ENCODE assay signal across 7 cellular contexts in the genomic region with DNA sequence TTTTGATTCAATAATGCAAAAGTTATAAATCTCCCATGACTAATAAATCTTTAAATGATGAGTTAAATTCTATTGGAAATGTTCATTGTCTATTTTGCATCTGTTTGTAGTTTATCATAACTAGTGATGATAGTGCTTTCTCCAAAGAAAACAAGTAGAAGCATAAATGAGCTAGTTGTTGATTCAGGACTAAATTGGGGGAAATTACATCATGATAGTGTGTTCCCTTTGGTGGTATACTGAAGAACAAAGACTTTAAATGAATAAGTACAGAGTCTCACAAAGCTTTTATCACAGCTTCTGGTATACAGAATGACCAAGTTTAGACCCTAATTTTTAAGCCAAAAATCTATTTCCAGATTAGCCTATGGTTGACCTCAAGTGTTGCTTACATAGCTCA.
"Had no signal": no experiment of that assay in that cellular context is flagged by ENCODE, and none has a peak within 500 bp of the region (broad histone marks: within the 10 kb centered on the region; RNA-seq: fewer than 3 reads in every experiment).

No MANE protein-coding gene starts in this region.

- DNase-seq: GDM1, GF-D8 had no signal

- H3K4me3 ChIP-seq: GM12878 had no signal

- FAIRE-seq: G401.6, GM12878, GM12891, GM12892, GM18507 had no signal
